ENCODE assay signal across 8 cellular contexts in the genomic region with DNA sequence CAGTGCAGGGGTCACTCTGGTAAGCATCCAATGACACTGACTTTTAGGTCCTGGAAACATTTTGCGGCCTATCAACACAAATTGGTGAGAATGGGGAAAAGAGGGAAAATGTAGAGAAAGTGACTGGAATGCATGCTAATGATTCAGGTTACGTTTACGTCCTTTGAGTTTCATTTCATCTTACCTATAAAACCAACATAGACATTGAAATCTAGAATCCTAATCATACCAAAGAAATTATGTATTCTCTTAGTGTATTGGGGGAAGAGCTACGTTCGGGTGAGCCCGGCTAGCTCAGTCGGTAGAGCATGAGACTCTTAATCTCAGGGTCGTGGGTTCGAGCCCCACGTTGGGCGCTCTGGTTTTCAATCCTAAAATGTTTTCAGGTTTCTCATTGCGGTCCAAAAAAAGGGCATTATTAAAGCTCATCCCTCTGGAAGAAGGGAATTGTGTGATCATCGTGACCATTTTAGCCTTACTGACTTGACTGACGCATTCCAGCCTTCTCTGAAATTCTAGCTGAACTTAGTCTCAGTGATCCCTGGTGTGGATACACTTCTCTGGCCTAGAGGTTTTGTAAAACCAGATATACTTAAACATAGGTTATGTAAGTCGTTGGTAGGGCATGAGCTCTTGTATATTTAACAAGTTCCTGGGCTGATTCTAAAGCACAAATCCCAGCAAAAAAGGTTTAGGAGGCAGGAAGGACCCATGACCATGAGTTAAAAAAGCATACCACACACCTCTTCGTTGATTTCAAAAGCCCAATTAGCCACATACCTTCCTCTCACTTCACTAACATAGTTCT. TPM values are rescaled to one million over a fixed set of nuclear protein-coding genes. Genes with fewer than 3 reads are reported as not detected.
A peak's percentile ranks its signal among the peaks of the same experiment; 100 is the strongest.
DNase-seq lines count a peak whose midpoint lies in the region; ATAC-seq, FAIRE-seq and TF ChIP-seq lines count a peak whose summit lies in the region.

No MANE protein-coding gene starts in this region.

- no peak overlapping the region for H3K4me3 Mint-ChIP-seq in nephron progenitor cell

- no peak for FAIRE-seq in GM12892 (lab: Jason Lieb, UNC)

- H3K9me3 Mint-ChIP-seq in nephron progenitor cell, result peaks cover 8% of the 10 kb centered on the region

- H3K36me3 Mint-ChIP-seq in nephron progenitor cell (ENCODE audit: low read depth), result no peaks in the 10 kb centered on the region

- in situ Hi-C loops in Caki2 (cut with HindIII; ENCODE audit: low pct_unique_long_range_greater_than_20kb, low sequenced_read_pairs), result no loop called here

- H3K4me3 ChIP-seq in choroid plexus epithelial cell (ENCODE audit: low read depth, low read length), result peak overlapping the region; percentile 51

- no peak for TF ChIP-seq POLR2A in GM12892 (IDR thresholded peaks at IDR 0.05; ENCODE audit: low read depth, low read length)

- ATAC-seq in GM18502 (IDR thresholded peaks at IDR 0.05; ENCODE audit: poor library complexity, unreplicated experiment) (no peak), HG02678 (IDR thresholded peaks at IDR 0.05; ENCODE audit: unreplicated experiment) (no peak)

- peaks cover 10% of the 10 kb centered on the region for H3K4me1 Mint-ChIP-seq in nephron progenitor cell

- no peak overlapping the region for H3K27ac Mint-ChIP-seq in nephron progenitor cell

- TF ChIP-seq CTCF in choroid plexus epithelial cell (conservative IDR thresholded peaks at IDR 0.05; ENCODE audit: low read depth, low read length) (no peak), nephron progenitor cell (IDR thresholded peaks at IDR 0.05) (no peak)

- peaks cover 16% of the 10 kb centered on the region for H3K27me3 Mint-ChIP-seq in nephron progenitor cell (ENCODE audit: low read depth, poor library complexity)

- DNase-seq in Caki2 (ENCODE audit: low read depth) (peak; percentile 91), HT1080 (ENCODE audit: low read depth) (peak; percentile 97), SHP77 (lab: John Stamatoyannopoulos, UW) (peak; percentile 71 to 80), choroid plexus epithelial cell (ENCODE audit: low read depth) (peak; percentile 90), nephron progenitor cell (peak; percentile 67), GM12892 (ENCODE audit: insufficient read length) (no peak)

RNA-seq across cellular contexts. Expression of gene HMGN4, which starts 18.3 kb away (rescaled TPM):
- total RNA-seq in Caki2 (2014; rRNA removed; shearing (Covaris generic); ENCODE audit: low replicate concordance), result 136 and 165 TPM in 2 replicates
- total RNA-seq in HT1080 (2014; rRNA removed; shearing (Covaris generic)), result 74.0 and 75.1 TPM in 2 replicates
- 102 and 114 TPM in 2 replicates for polyA plus RNA-seq in HT1080 (2015; cell fraction: cytosol; rRNA removed)
- 58.2 and 64.5 TPM in 2 replicates for polyA plus RNA-seq in HT1080 (2015; cell fraction: nucleus; rRNA removed)
- polyA plus RNA-seq in GM12892 (2012; ENCODE audit: missing spikeins), result 93.1 TPM

RNA-seq across cellular contexts. Expression of gene ABT1, which starts 40.3 kb away (rescaled TPM):
- 24.0 and 36.6 TPM in 2 replicates for total RNA-seq in Caki2 (2014; rRNA removed; shearing (Covaris generic); ENCODE audit: low replicate concordance)
- 25.4 and 28.9 TPM in 2 replicates for total RNA-seq in HT1080 (2014; rRNA removed; shearing (Covaris generic))
- 16.8 and 20.0 TPM in 2 replicates for polyA plus RNA-seq in HT1080 (2015; cell fraction: cytosol; rRNA removed)
- polyA plus RNA-seq in HT1080 (2015; cell fraction: nucleus; rRNA removed), result 11.9 and 14.2 TPM in 2 replicates
- 17.6 TPM for polyA plus RNA-seq in GM12892 (2012; ENCODE audit: missing spikeins)

RNA-seq across cellular contexts. Expression of gene BTN1A1, which starts 56.4 kb away (rescaled TPM):
- 0.47 TPM in 1 of 2 replicates, not detected in the other for total RNA-seq in Caki2 (2014; rRNA removed; shearing (Covaris generic); ENCODE audit: low replicate concordance)
- 0.23 TPM in 1 of 2 replicates, not detected in the other for total RNA-seq in HT1080 (2014; rRNA removed; shearing (Covaris generic))
- polyA plus RNA-seq in HT1080 (2015; cell fraction: cytosol; rRNA removed), result not detected in 2 replicates
- polyA plus RNA-seq in HT1080 (2015; cell fraction: nucleus; rRNA removed), result not detected in 2 replicates
- polyA plus RNA-seq in GM12892 (2012; ENCODE audit: missing spikeins), result 0.70 TPM
